15 cellular contexts compared by ENCODE assay signal in genomic region chr1:221576268-221576667, GRCh38.
DNase-seq lines count a peak whose midpoint lies in the region; ATAC-seq and TF ChIP-seq lines count a peak whose summit lies in the region.
"Had no signal": no experiment of that assay in that cellular context is flagged by ENCODE, and none has a peak within 500 bp of the region (broad histone marks: within the 10 kb centered on the region; RNA-seq: fewer than 3 reads in every experiment).

No MANE protein-coding gene starts in this region.

- TF ChIP-seq CTCF in epithelial cell of esophagus (IDR thresholded peaks at IDR 0.05; ENCODE audit: insufficient read depth, low read depth, low read length, missing control alignments) (no peak), ascending aorta (IDR thresholded peaks at IDR 0.05) (no peak)

- H3K4me3 ChIP-seq in epithelial cell of esophagus (ENCODE audit: low read length) (no peak overlapping the region), skeletal muscle cell (ENCODE audit: low read depth, low read length) (no peak overlapping the region), ascending aorta (no peak overlapping the region)
- H3K4me3 ChIP-seq: upper lobe of left lung had no signal

- no peak overlapping the region for H3K27ac ChIP-seq in ascending aorta
- H3K27ac ChIP-seq: parathyroid adenoma, upper lobe of left lung had no signal

- ATAC-seq in GM21619 (IDR thresholded peaks at IDR 0.05; ENCODE audit: unreplicated experiment) (no peak), GM21723 (IDR thresholded peaks at IDR 0.05; ENCODE audit: unreplicated experiment) (no peak)

- DNase-seq in NCI-H1436 treated with DMSO at 0.1 percent for 48 hours (lab: John Stamatoyannopoulos, UW) (peak; percentile 22), NCI-H1436 (lab: John Stamatoyannopoulos, UW) (no peak), RPMI7951 (ENCODE audit: low read depth) (peak; percentile 49), epithelial cell of esophagus (ENCODE audit: low read depth) (peak; percentile 9), skeletal muscle cell (ENCODE audit: low read depth) (peak; percentile 29), ascending aorta (ENCODE audit: low spot score in 2 of 2) (no peak)
- DNase-seq: 8988T; activated naive CD4-positive, alpha-beta T cell; Calu3; NCI-H1092; RPMI8226; upper lobe of left lung had no signal

- no peaks in the 10 kb centered on the region for H3K9me3 ChIP-seq in ascending aorta
- H3K9me3 ChIP-seq: upper lobe of left lung had no signal

- no peaks in the 10 kb centered on the region for H3K4me1 ChIP-seq in ascending aorta
- H3K4me1 ChIP-seq: parathyroid adenoma had no signal

- H3K27me3 ChIP-seq in ascending aorta, result no peaks in the 10 kb centered on the region
- H3K27me3 ChIP-seq: upper lobe of left lung had no signal

- no peaks in the 10 kb centered on the region for H3K36me3 ChIP-seq in ascending aorta
- H3K36me3 ChIP-seq: upper lobe of left lung had no signal

- intact Hi-C loops in ascending aorta (cut with DNase I), result no loop called here

Comparison
In these comparisons a context has a peak if more than half of its experiments do, and no peak if none do; other contexts are left out.
1. DNase-seq: peak in NCI-H1436 treated with DMSO at 0.1 percent for 48 hours (single experiment), RPMI7951 (single experiment), epithelial cell of esophagus (single experiment) and skeletal muscle cell (single experiment); none in NCI-H1436 (single experiment) and ascending aorta (0 of 2).